In the genomic region with DNA sequence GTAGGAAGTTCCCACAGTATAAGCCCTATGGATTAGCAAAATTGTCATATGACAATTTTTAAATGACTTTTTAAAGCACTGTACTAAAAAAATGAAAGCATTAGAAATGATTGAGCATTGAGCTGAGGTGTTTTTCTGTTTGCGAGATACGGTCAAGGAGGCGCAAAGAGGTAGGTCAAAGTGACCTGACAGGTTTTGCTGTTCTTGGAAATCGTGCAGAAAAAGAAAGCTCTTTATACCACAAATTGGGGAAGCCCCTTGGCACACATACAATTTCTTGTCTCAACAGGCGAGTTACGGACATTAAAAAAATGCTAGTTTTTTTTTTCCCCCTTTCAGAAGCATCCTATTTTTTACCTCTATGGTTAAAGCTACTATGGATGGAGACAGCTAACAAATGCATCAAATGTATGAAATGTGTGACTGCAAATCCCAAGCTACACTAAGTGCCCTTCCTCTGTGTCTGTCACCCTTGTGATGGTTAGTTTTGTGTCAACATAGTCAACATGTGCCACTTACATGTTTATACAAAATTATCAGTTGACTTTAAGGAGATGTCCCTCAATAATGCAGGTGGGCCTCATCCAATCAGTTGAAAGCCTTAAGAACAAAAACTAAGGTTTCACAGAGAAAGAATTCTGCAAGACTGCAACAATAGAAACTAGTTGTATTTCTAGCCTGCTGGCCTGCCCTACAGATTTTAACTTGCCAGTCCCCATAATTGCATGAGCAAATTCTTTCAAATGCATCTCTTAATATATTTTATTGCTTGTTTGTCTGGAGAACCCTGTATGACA, we compare ENCODE assay signal across 3 cellular contexts.
TF ChIP-seq lines count a peak whose summit lies in the region.

No MANE protein-coding gene starts in this region.

TF ChIP-seq in HEK293, 187 proteins besides CTCF, POLR2A, EP300 and RAD21:
- no peak for TF ChIP-seq ZNF549 (tag by site-specific recombination; IDR thresholded peaks at IDR 0.05)
- no peak for TF ChIP-seq ZNF114 (tag by site-specific recombination; IDR thresholded peaks at IDR 0.05)
- TF ChIP-seq ZNF10 (tag by site-specific recombination; IDR thresholded peaks at IDR 0.05), result peak; percentile 58; the same call in 1 of the 2 replicates
- no peak for TF ChIP-seq ZNF629 (tag by site-specific recombination; IDR thresholded peaks at IDR 0.05)
- no peak for TF ChIP-seq ZNF362 (tag by site-specific recombination; IDR thresholded peaks at IDR 0.05)
- no peak for TF ChIP-seq ZNF133 (tag by site-specific recombination; IDR thresholded peaks at IDR 0.05)
TF ChIP-seq in HEK293: peak in this region for 1.

TF ChIP-seq in K562, 482 proteins besides CTCF, POLR2A, EP300 and RAD21:
- TF ChIP-seq HOXB6 (CRISPR knock-in tag; IDR thresholded peaks at IDR 0.05; ENCODE audit: borderline replicate concordance), result no peak
- peak; percentile 69 for TF ChIP-seq ZNF134 (CRISPR knock-in tag; conservative IDR thresholded peaks at IDR 0.05)

TF ChIP-seq in GM12891, 5 proteins besides CTCF, POLR2A, EP300 and RAD21:
- TF ChIP-seq SPI1 (IDR thresholded peaks at IDR 0.05; ENCODE audit: low read depth, low read length), result no peak
- TF ChIP-seq PAX5 (IDR thresholded peaks at IDR 0.05; ENCODE audit: insufficient read depth, low read length, severe bottlenecking), result no peak
- no peak for TF ChIP-seq POU2F2 (IDR thresholded peaks at IDR 0.05; ENCODE audit: low read depth, low read length)
- no peak for TF ChIP-seq TAF1 (IDR thresholded peaks at IDR 0.05; ENCODE audit: low read depth, low read length)
- TF ChIP-seq POLR2AphosphoS5 (IDR thresholded peaks at IDR 0.05; ENCODE audit: low read depth, low read length), result no peak
